12 cellular contexts compared by ENCODE assay signal in the genomic region with DNA sequence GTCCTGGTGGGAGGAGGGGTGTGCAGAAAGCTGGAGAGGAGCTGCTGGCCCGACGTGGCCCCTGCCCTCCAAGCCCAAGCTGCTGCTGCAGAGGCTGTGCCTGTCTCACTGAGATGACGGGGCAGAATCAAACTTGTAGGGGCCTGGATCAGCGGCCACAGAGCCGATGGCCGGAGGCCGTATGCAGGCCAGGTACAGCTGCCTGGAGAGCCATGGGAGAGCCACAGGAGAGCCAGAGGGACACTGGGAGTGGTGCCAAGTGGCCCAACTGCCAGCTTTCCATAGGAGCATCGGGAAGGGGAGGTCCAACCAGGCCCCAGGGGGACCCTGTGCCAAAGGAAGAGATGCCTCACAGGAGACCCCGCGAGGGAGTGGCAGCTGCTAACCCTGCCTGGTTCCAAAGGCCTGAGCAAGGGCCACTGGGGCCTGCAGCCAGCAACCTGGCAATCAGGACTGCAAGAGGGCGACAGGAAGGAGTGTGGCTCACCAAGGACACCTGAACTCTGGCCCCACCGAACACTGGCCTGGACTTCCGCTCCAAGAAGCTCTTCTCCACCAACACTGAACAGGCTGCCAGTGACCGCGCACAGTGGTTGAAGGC.
DNase-seq lines count a peak whose midpoint lies in the region; ATAC-seq and TF ChIP-seq lines count a peak whose summit lies in the region.
"Had no signal": no experiment of that assay in that cellular context is flagged by ENCODE, and none has a peak within 500 bp of the region (broad histone marks: within the 10 kb centered on the region; RNA-seq: fewer than 3 reads in every experiment).

No MANE protein-coding gene starts in this region.

- peaks cover 3% of the 10 kb centered on the region for H3K27me3 Mint-ChIP-seq in brain

- H3K27ac ChIP-seq in lung (ENCODE audit: low read depth in 1 of 2, low read length in 1 of 2) (peak overlapping the region; percentile 28 to 93), temporal lobe (ENCODE audit: low read depth, low read length) (peak overlapping the region; percentile 5), brain microvascular endothelial cell (no peak overlapping the region)
- H3K27ac ChIP-seq: suprapubic skin had no signal

- H3K4me3 ChIP-seq in lung (no peak overlapping the region), brain microvascular endothelial cell (ENCODE audit: low read depth, low read length) (no peak overlapping the region)
- H3K4me3 ChIP-seq: suprapubic skin had no signal

- peak overlapping the region; percentile 86 to 96 (median 92) for H3K27ac Mint-ChIP-seq in brain
- H3K27ac Mint-ChIP-seq: activated CD4-positive, alpha-beta T cell treated with anti-CD3 and anti-CD28 coated beads for 36 hours had no signal

- peaks cover 25% of the 10 kb centered on the region for H3K36me3 Mint-ChIP-seq in brain

- H3K36me3 ChIP-seq in lung (ENCODE audit: control insufficient read depth in 2 of 2, insufficient read depth in 2 of 2, low read length in 2 of 2) = no peaks in the 10 kb centered on the region
- no peaks in the 10 kb centered on the region for H3K36me3 ChIP-seq in brain microvascular endothelial cell (replicated peaks)
- H3K36me3 ChIP-seq: suprapubic skin had no signal

- DNase-seq in NCI-H1092 (lab: John Stamatoyannopoulos, UW) (peak; percentile 9), lung (ENCODE audit: low spot score) (no peak), brain microvascular endothelial cell (no peak)
- DNase-seq in activated CD4-positive, alpha-beta T cell treated with anti-CD3 and anti-CD28 coated beads for 48 hours = no peak
- DNase-seq: activated CD4-positive, alpha-beta T cell treated with anti-CD3 and anti-CD28 coated beads for 36 hours; activated effector memory CD4-positive, alpha-beta T cell treated with anti-CD3 and anti-CD28 coated beads, Interleukin-2, amount 50 U/mL, for 16 hours; NCI-H2029 treated with DMSO at 0.1 percent for 48 hours had no signal

- no peak for ATAC-seq in lung (ENCODE audit: insufficient read depth, low FRiP score)
- ATAC-seq in HG02678 (IDR thresholded peaks at IDR 0.05; ENCODE audit: unreplicated experiment) = no peak
- ATAC-seq: activated CD4-positive, alpha-beta T cell treated with anti-CD3 and anti-CD28 coated beads for 36 hours; esophagus mucosa had no signal

- H3K4me1 Mint-ChIP-seq in brain = peaks cover 77% of the 10 kb centered on the region

- peaks cover 11 to 19% of the 10 kb centered on the region in 2 donors for H3K4me1 ChIP-seq in lung (ENCODE audit: control insufficient read depth in 2 of 2, insufficient read depth in 2 of 2, low read length in 2 of 2)

- no peaks in the 10 kb centered on the region for H3K9me3 ChIP-seq in lung (ENCODE audit: control insufficient read depth in 2 of 2, insufficient read depth in 1 of 2, low read length in 1 of 2)
- H3K9me3 ChIP-seq: suprapubic skin had no signal

- no peaks in the 10 kb centered on the region for H3K27me3 ChIP-seq in lung (ENCODE audit: control insufficient read depth, insufficient read depth)
- no peaks in the 10 kb centered on the region for H3K27me3 ChIP-seq in brain microvascular endothelial cell (replicated peaks)
- H3K27me3 ChIP-seq: suprapubic skin had no signal

- H3K9me3 Mint-ChIP-seq in brain = peaks cover 0 to 5% (median 2%) of the 10 kb centered on the region in 5 experiments

- H3K4me3 Mint-ChIP-seq in brain = no peak overlapping the region
- H3K4me3 Mint-ChIP-seq: activated CD4-positive, alpha-beta T cell treated with anti-CD3 and anti-CD28 coated beads for 36 hours had no signal

- WGBS in lung, 2 donors = 87 to 91% methylated on average over 13 of the region's 15 CpGs

- TF ChIP-seq CTCF in brain (conservative IDR thresholded peaks at IDR 0.05) = no peak
- no peak for TF ChIP-seq CTCF in lung (IDR thresholded peaks at IDR 0.05; ENCODE audit: control extremely low read depth, extremely low read depth)
- TF ChIP-seq CTCF in brain microvascular endothelial cell (IDR thresholded peaks at IDR 0.05; ENCODE audit: low read depth, low read length, missing control alignments) = no peak

- in situ Hi-C loops in brain microvascular endothelial cell (cut with HindIII; ENCODE audit: low pct_ligation_motif_present, low sequenced_read_pairs) = no loop called here
